In the genomic region with DNA sequence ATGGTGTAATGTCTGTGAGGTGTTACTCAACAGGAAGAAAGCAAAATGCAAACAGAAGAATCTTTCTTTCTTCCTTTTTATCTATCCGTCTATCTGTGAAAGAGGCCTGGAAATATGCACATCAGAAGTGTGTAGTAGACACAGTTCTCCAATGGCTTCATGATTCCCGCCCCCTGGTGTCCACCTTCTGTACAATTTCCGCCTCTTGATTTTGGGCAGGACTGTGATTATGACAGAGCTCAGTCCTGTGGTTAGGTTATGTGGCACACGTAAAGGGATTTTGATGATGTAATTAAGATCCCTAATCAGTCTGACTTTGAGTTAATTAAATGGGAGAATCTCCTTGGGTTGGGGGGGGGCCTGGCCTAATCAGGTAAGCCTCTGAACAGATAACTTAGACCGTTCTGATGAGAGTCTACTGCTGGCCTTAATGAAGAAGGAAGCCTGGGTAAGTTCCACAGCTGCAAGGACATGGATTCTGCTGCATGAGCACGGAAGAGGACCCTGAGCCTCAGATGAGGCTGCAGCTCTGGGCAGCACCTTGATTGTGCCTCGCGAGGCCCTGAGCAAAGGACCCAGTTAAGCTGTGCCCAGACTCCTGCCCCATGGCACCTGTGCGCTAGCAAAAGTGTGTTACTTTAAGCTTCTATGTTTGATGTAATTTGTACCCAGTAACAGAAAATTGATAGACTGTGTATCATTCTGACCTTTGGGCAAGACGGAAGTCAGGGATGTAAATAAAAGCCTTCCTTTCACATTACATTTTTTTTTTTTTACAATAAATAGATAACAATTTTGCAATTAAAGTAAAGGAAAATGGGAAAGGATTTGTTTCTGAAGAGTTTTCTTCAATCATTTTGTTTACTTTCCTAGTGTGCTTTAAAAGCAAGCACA, we compare ENCODE assay signal across 9 cellular contexts. TPM values are rescaled to one million over a fixed set of nuclear protein-coding genes. Genes with fewer than 3 reads are reported as not detected.
A peak's percentile ranks its signal among the peaks of the same experiment; 100 is the strongest.
DNase-seq lines count a peak whose midpoint lies in the region; TF ChIP-seq lines count a peak whose summit lies in the region.
"Had no signal": no experiment of that assay in that cellular context is flagged by ENCODE, and none has a peak within 500 bp of the region (broad histone marks: within the 10 kb centered on the region; RNA-seq: fewer than 3 reads in every experiment).

No MANE protein-coding gene starts in this region.

- intact Hi-C loops in CD4-positive, alpha-beta memory T cell (cut with micrococcal nuclease): no loop called here

- no peak for TF ChIP-seq CTCF in liver (IDR thresholded peaks at IDR 0.05; ENCODE audit: low read depth, low read length, missing input control)

- no peak overlapping the region for H3K27ac ChIP-seq in liver (ENCODE audit: low read depth in 1 of 2, low read length in 2 of 2)
- H3K27ac ChIP-seq in CD4-positive, alpha-beta memory T cell (ENCODE audit: low read depth, low read length): no peak overlapping the region

- H3K27ac Mint-ChIP-seq in CD4-positive, alpha-beta memory T cell: no peak overlapping the region
- H3K27ac Mint-ChIP-seq: activated CD8-positive, alpha-beta memory T cell treated with anti-CD3 and anti-CD28 coated beads, Interleukin-2, amount 10 ng/mL, durations not matched to agents 7 days and 5 days had no signal

- 85% methylated on average over 10 of the region's 10 CpGs for WGBS in liver

- no peak overlapping the region for H3K4me3 Mint-ChIP-seq in CD4-positive, alpha-beta memory T cell
- H3K4me3 Mint-ChIP-seq: activated CD8-positive, alpha-beta memory T cell treated with anti-CD3 and anti-CD28 coated beads, Interleukin-2, amount 10 ng/mL, durations not matched to agents 7 days and 5 days had no signal

- no peaks in the 10 kb centered on the region for H3K4me1 ChIP-seq in liver (ENCODE audit: control insufficient read depth in 4 of 4, insufficient read depth in 4 of 4, low read length in 3 of 4)
- no peaks in the 10 kb centered on the region for H3K4me1 ChIP-seq in CD4-positive, alpha-beta memory T cell (ENCODE audit: insufficient read depth, low read length)

- no peak overlapping the region for H3K9ac ChIP-seq in liver (ENCODE audit: low read depth in 1 of 2, low read length in 2 of 2)

- H3K27me3 Mint-ChIP-seq in CD4-positive, alpha-beta memory T cell: peaks cover 3 to 13% of the 10 kb centered on the region in 2 donors

- CTCF ChIA-PET in CD4-positive, alpha-beta memory T cell (lab: Charles Lee; ENCODE audit: partially characterized antibody): no interaction called here

- peaks cover 0 to 7% (median 0%) of the 10 kb centered on the region in 8 donors for H3K9me3 Mint-ChIP-seq in CD4-positive, alpha-beta memory T cell

- in situ Hi-C loops in G401 (cut with HindIII; ENCODE audit: low sequenced_read_pairs): no loop called here

- no peaks in the 10 kb centered on the region for H3K36me3 Mint-ChIP-seq in CD4-positive, alpha-beta memory T cell
- H3K36me3 Mint-ChIP-seq: activated CD8-positive, alpha-beta memory T cell treated with anti-CD3 and anti-CD28 coated beads, Interleukin-2, amount 10 ng/mL, durations not matched to agents 7 days and 5 days had no signal

- DNase-seq in G401 (ENCODE audit: low spot score): peak; percentile 21
- peak; percentile 57 for DNase-seq in HuH-7.5 (ENCODE audit: low spot score)
- DNase-seq in SKM-1 treated with dmso at 0.1 percent for 144 hours (lab: John Stamatoyannopoulos, UW; ENCODE audit: unreplicated experiment): peak; percentile 34
- no peak for DNase-seq in CD4-positive, alpha-beta memory T cell
- no peak for DNase-seq in medulla oblongata (ENCODE audit: extremely low spot score)
- no peak for DNase-seq in activated T-cell treated with anti-CD3 and anti-CD28 coated beads for 4 hours
- DNase-seq in effector CD4-positive, alpha-beta T cell: no peak
- DNase-seq: activated CD8-positive, alpha-beta memory T cell treated with anti-CD3 and anti-CD28 coated beads, Interleukin-2, amount 10 ng/mL, durations not matched to agents 7 days and 5 days had no signal

- H3K36me3 ChIP-seq in liver (ENCODE audit: control insufficient read depth in 4 of 4, insufficient read depth in 3 of 4, low read depth in 1 of 4, low read length in 3 of 4): no peaks in the 10 kb centered on the region
- H3K36me3 ChIP-seq in CD4-positive, alpha-beta memory T cell (ENCODE audit: insufficient read depth, low read length): no peaks in the 10 kb centered on the region

- H3K4me1 Mint-ChIP-seq in CD4-positive, alpha-beta memory T cell: peaks cover 0 to 2% (median 0%) of the 10 kb centered on the region in 4 donors
- H3K4me1 Mint-ChIP-seq: activated CD8-positive, alpha-beta memory T cell treated with anti-CD3 and anti-CD28 coated beads, Interleukin-2, amount 10 ng/mL, durations not matched to agents 7 days and 5 days had no signal

- H3K4me3 ChIP-seq in liver (ENCODE audit: low read depth in 1 of 3, low read length in 3 of 3): no peak overlapping the region
- no peak overlapping the region for H3K4me3 ChIP-seq in CD4-positive, alpha-beta memory T cell (ENCODE audit: low read length in 2 of 2)

- H3K27me3 ChIP-seq in liver (ENCODE audit: control insufficient read depth in 4 of 4, insufficient read depth in 4 of 4, low read length in 3 of 4): no peaks in the 10 kb centered on the region
- H3K27me3 ChIP-seq in CD4-positive, alpha-beta memory T cell (ENCODE audit: insufficient read depth, low read length): no peaks in the 10 kb centered on the region

- peak; percentile 40 to 79 for TF ChIP-seq RAD21 in liver (IDR thresholded peaks at IDR 0.05)

- peaks cover 0 to 3% (median 0%) of the 10 kb centered on the region in 4 donors for H3K9me3 ChIP-seq in liver (ENCODE audit: control insufficient read depth in 4 of 4, low read length in 3 of 4)
- H3K9me3 ChIP-seq in CD4-positive, alpha-beta memory T cell (ENCODE audit: control insufficient read depth in 1 of 2, low read length in 2 of 2): no peaks in the 10 kb centered on the region

- POLR2A ChIA-PET in CD4-positive, alpha-beta memory T cell (lab: Charles Lee; ENCODE audit: partially characterized antibody): no interaction called here

TF ChIP-seq in liver, 16 proteins besides CTCF, POLR2A, EP300 and RAD21:
- TF ChIP-seq, protein P1, sequence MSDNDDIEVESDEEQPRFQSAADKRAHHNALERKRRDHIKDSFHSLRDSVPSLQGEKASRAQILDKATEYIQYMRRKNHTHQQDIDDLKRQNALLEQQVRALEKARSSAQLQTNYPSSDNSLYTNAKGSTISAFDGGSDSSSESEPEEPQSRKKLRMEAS (IDR thresholded peaks at IDR 0.05): no peak
- TF ChIP-seq, protein P2, sequence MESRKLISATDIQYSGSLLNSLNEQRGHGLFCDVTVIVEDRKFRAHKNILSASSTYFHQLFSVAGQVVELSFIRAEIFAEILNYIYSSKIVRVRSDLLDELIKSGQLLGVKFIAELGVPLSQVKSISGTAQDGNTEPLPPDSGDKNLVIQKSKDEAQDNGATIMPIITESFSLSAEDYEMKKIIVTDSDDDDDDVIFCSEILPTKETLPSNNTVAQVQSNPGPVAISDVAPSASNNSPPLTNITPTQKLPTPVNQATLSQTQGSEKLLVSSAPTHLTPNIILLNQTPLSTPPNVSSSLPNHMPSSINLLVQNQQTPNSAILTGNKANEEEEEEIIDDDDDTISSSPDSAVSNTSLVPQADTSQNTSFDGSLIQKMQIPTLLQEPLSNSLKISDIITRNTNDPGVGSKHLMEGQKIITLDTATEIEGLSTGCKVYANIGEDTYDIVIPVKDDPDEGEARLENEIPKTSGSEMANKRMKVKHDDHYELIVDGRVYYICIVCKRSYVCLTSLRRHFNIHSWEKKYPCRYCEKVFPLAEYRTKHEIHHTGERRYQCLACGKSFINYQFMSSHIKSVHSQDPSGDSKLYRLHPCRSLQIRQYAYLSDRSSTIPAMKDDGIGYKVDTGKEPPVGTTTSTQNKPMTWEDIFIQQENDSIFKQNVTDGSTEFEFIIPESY (IDR thresholded peaks at IDR 0.05): no peak
- TF ChIP-seq TAF1 (conservative IDR thresholded peaks at IDR 0.05) (no peak), RXRA (IDR thresholded peaks at IDR 0.05) (no peak), NR2F2 (IDR thresholded peaks at IDR 0.05) (no peak), YY1 (IDR thresholded peaks at IDR 0.05) (no peak)
- TF ChIP-seq, protein P3, sequence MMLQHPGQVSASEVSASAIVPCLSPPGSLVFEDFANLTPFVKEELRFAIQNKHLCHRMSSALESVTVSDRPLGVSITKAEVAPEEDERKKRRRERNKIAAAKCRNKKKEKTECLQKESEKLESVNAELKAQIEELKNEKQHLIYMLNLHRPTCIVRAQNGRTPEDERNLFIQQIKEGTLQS (IDR thresholded peaks at IDR 0.05): no peak
TF ChIP-seq in liver: peak in this region for 0.

RNA-seq across cellular contexts. Expression of a gene that starts 11.3 kb away (rescaled TPM):
- 1.5 and 1.9 TPM in 2 replicates for total RNA-seq in G401 (2014; rRNA removed; shearing (Covaris generic))
- total RNA-seq in liver: under 1 TPM in 1 of 2 donors, not detected in 1; 0.09 TPM
- polyA plus RNA-seq in liver: not detected
- not detected for total RNA-seq in CD4-positive, alpha-beta memory T cell
- polyA plus RNA-seq in CD4-positive, alpha-beta memory T cell: not detected
- total RNA-seq: activated CD8-positive, alpha-beta memory T cell treated with anti-CD3 and anti-CD28 coated beads, Interleukin-2, amount 10 ng/mL, durations not matched to agents 7 days and 5 days had no signal

Comparison
In these comparisons a context has a peak if more than half of its experiments do, and no peak if none do; other contexts are left out.
1. DNase-seq: peak in G401 (single experiment), HuH-7.5 (single experiment) and SKM-1 treated with dmso at 0.1 percent for 144 hours (single experiment); none in CD4-positive, alpha-beta memory T cell (0 of 5), medulla oblongata (single experiment), activated T-cell treated with anti-CD3 and anti-CD28 coated beads for 4 hours (single experiment) and effector CD4-positive, alpha-beta T cell (single experiment).